In genomic region chr11:33700425-33701271, GRCh38 we compare ENCODE assay signal across 8 cellular contexts. TPM values are rescaled to one million over a fixed set of nuclear protein-coding genes. Genes with fewer than 3 reads are reported as not detected.
A peak's percentile ranks its signal among the peaks of the same experiment; 100 is the strongest.
DNase-seq lines count a peak whose midpoint lies in the region; ATAC-seq and TF ChIP-seq lines count a peak whose summit lies in the region.

TSS of gene C11orf91 (minus strand) at chr11:33700826. CDS start at chr11:33700740, 86 bp downstream.

- peak within 1 kb of the TSS; percentile 80 to 85 for H3K27ac ChIP-seq in left lung

- H3K27me3 ChIP-seq in left lung, result no peaks in the 10 kb centered on the region

- H3K4me3 ChIP-seq in left lung, result peak within 1 kb of the TSS; percentile 42 to 57

- intact Hi-C loops in dendritic cell treated with granulocyte-macrophage colony-stimulating factor and Interleukin-4, amounts not matched to agents 40 ng/mL and 50 ng/mL, for 4 days (cut with micrococcal nuclease), result loop anchor here (5.0 kb wide), 1 partner anchor 42 kb away; no protein-coding TSS in a partner anchor
- intact Hi-C loops in left lung (cut with DNase I), result no loop called here

- ATAC-seq in GM19372 (IDR thresholded peaks at IDR 0.05; ENCODE audit: low read depth, unreplicated experiment) (peak; percentile 88), HG03520 (IDR thresholded peaks at IDR 0.05; ENCODE audit: unreplicated experiment) (peak; percentile 84), left lung (peak; percentile 92)

- H3K27ac Mint-ChIP-seq in dendritic cell treated with granulocyte-macrophage colony-stimulating factor and Interleukin-4, amounts not matched to agents 40 ng/mL and 50 ng/mL, for 4 days, result peak within 1 kb of the TSS; percentile 72

- no peak for TF ChIP-seq CTCF in left lung (IDR thresholded peaks at IDR 0.05)

- H3K36me3 Mint-ChIP-seq in dendritic cell treated with granulocyte-macrophage colony-stimulating factor and Interleukin-4, amounts not matched to agents 40 ng/mL and 50 ng/mL, for 4 days (ENCODE audit: low read depth), result peaks cover 8% of the 10 kb centered on the region

- H3K4me3 Mint-ChIP-seq in dendritic cell treated with granulocyte-macrophage colony-stimulating factor and Interleukin-4, amounts not matched to agents 40 ng/mL and 50 ng/mL, for 4 days, result peak within 1 kb of the TSS; percentile 87

- no peaks in the 10 kb centered on the region for H3K9me3 ChIP-seq in left lung

- H3K27me3 Mint-ChIP-seq in dendritic cell treated with granulocyte-macrophage colony-stimulating factor and Interleukin-4, amounts not matched to agents 40 ng/mL and 50 ng/mL, for 4 days, result peaks cover 41% of the 10 kb centered on the region

- H3K4me1 Mint-ChIP-seq in dendritic cell treated with granulocyte-macrophage colony-stimulating factor and Interleukin-4, amounts not matched to agents 40 ng/mL and 50 ng/mL, for 4 days (ENCODE audit: low read depth), result peaks cover 41% of the 10 kb centered on the region

- DNase-seq in C1 segment of cervical spinal cord (lab: John Stamatoyannopoulos, UW) (peak; percentile 48 to 92 (median 77)), NCI-H526 treated with DMSO at 0.1 percent for 48 hours (lab: John Stamatoyannopoulos, UW) (peak; percentile 86), left lung (peak; percentile 97 to 99)
- DNase-seq in activated CD4-positive, alpha-beta T cell treated with anti-CD3 and anti-CD28 coated beads, Interleukin-2, amount 50 U/mL, for 24 hours (ENCODE audit: low read depth in 1 of 2, low spot score in 1 of 2), result peak; percentile 82 to 89
- DNase-seq in stimulated activated CD4-positive, alpha-beta T cell treated with anti-CD3 and anti-CD28 coated beads, Interleukin-2, amount 100 ng/mL, for 24 hours, result peak; percentile 94 to 97

- H3K9me3 Mint-ChIP-seq in dendritic cell treated with granulocyte-macrophage colony-stimulating factor and Interleukin-4, amounts not matched to agents 40 ng/mL and 50 ng/mL, for 4 days, result no peaks in the 10 kb centered on the region

- peaks cover 18 to 77% of the 10 kb centered on the region in 2 donors for H3K4me1 ChIP-seq in left lung

- peaks cover 0 to 11% of the 10 kb centered on the region in 2 donors for H3K36me3 ChIP-seq in left lung

RNA-seq across cellular contexts. Expression of gene C11orf91, which starts in this region (rescaled TPM):
- 1 to 10 TPM in 1 of 2 donors, not detected in 1; 2.2 TPM for total RNA-seq in left lung

Comparison
In these comparisons a context has a peak if more than half of its experiments do, and no peak if none do; other contexts are left out.
1. Peak in every context shown above with its lines: DNase-seq, ATAC-seq, H3K4me3 ChIP-seq and H3K27ac ChIP-seq.